In the genomic region with DNA sequence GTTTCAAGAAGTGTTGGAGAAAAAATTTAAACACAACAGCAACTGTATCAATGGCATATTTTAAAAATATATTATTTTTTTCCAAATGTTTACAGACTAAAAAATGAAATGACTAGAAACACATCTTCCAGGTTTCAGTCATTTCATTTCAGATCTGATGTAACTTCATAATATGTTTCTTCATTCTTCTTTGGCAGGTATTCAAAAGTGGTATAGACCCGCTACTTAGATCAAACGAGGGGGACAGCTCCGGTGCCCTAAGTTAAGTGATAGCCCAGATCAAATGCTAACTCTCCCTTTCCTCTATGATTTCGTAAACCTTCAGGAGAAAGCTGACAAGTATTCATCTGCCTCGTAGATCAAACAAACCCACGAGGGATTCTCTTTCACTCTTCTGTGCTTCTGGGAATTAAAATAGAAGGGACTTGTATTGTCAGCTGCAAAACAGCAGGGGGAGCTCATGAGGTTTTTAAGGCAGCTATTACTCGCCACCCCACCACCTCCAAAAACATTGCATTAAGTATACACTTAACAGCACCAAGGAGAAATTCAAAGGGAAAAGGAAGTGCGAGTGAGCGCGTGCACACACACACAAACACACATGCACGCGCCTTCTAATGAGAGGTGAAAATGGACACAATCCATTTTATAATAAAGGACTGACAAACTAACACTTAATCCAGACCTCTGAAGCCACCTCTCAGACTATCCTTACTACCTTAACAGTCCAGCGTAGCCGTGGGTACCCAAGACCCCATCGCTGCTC, we compare ENCODE assay signal across 9 cellular contexts. TPM values are rescaled to one million over a fixed set of nuclear protein-coding genes. Genes with fewer than 3 reads are reported as not detected.
DNase-seq lines count a peak whose midpoint lies in the region; ATAC-seq and TF ChIP-seq lines count a peak whose summit lies in the region.
"Had no signal": no experiment of that assay in that cellular context is flagged by ENCODE, and none has a peak within 500 bp of the region (broad histone marks: within the 10 kb centered on the region; RNA-seq: fewer than 3 reads in every experiment).

No MANE protein-coding gene starts in this region.

- TF ChIP-seq CTCF in CD14-positive monocyte (IDR thresholded peaks at IDR 0.05), result peak; percentile 83
- peak; percentile 84 for TF ChIP-seq CTCF in fibroblast of villous mesenchyme (IDR thresholded peaks at IDR 0.05; ENCODE audit: insufficient read depth, low read depth, low read length)
- peak; percentile 72 for TF ChIP-seq CTCF in parathyroid adenoma (IDR thresholded peaks at IDR 0.05)

- no peak overlapping the region for H3K9ac ChIP-seq in parathyroid adenoma

- H3K36me3 ChIP-seq in parathyroid adenoma (ENCODE audit: control insufficient read depth, insufficient read depth, low read length), result no peaks in the 10 kb centered on the region

- H3K4me1 ChIP-seq in parathyroid adenoma, result no peaks in the 10 kb centered on the region

- no peaks in the 10 kb centered on the region for H3K79me2 ChIP-seq in parathyroid adenoma

- H3K36me3 Mint-ChIP-seq in CD14-positive monocyte, result no peaks in the 10 kb centered on the region
- H3K36me3 Mint-ChIP-seq in activated T-helper 1 cell treated with anti-CD3 and anti-CD28 coated beads, Interleukin-12 subunit alpha, Interleukin-12 subunit beta, Interleukin-2, Interleukin-4 antibody, amounts not matched to agents 30 ng/mL and 10 ng/mL and 1 ng/mL, durations not matched to agents 14 hours and 24 hours and 36 hours (ENCODE audit: low read depth), result no peaks in the 10 kb centered on the region

- ATAC-seq in GM19025 (IDR thresholded peaks at IDR 0.05; ENCODE audit: low read depth, unreplicated experiment) (peak; percentile 50), HG03565 (IDR thresholded peaks at IDR 0.05; ENCODE audit: unreplicated experiment) (peak; percentile 46), GM19397 (IDR thresholded peaks at IDR 0.05; ENCODE audit: unreplicated experiment) (no peak)

- no peak overlapping the region for H2AFZ ChIP-seq in parathyroid adenoma

- no peak overlapping the region for H3K27ac ChIP-seq in parathyroid adenoma

- no peaks in the 10 kb centered on the region for H3K27me3 ChIP-seq in parathyroid adenoma (ENCODE audit: control insufficient read depth, insufficient read depth, low read length)

- peaks cover 12 to 15% (median 13%) of the 10 kb centered on the region in 3 donors for H3K27me3 Mint-ChIP-seq in CD14-positive monocyte (ENCODE audit: low read depth in 3 of 3)
- peaks cover 27% of the 10 kb centered on the region for H3K27me3 Mint-ChIP-seq in activated T-helper 1 cell treated with anti-CD3 and anti-CD28 coated beads, Interleukin-12 subunit alpha, Interleukin-12 subunit beta, Interleukin-2, Interleukin-4 antibody, amounts not matched to agents 30 ng/mL and 10 ng/mL and 1 ng/mL, durations not matched to agents 14 hours and 24 hours and 36 hours (ENCODE audit: insufficient read depth)

- DNase-seq in CD14-positive monocyte (ENCODE audit: low spot score), result peak; percentile 52
- peak; percentile 93 for DNase-seq in OCI-M1 (lab: John Stamatoyannopoulos, UW)
- peak; percentile 28 for DNase-seq in activated T-helper 1 cell treated with anti-CD3 and anti-CD28 coated beads, Interleukin-12 subunit alpha, Interleukin-12 subunit beta, Interleukin-2, Interleukin-4 antibody, amounts not matched to agents 30 ng/mL and 10 ng/mL and 1 ng/mL, durations not matched to agents 14 hours and 24 hours and 36 hours (ENCODE audit: low spot score)
- DNase-seq in fibroblast of villous mesenchyme (ENCODE audit: low read depth), result peak; percentile 71

- H3K4me3 ChIP-seq in fibroblast of villous mesenchyme (ENCODE audit: low read depth, low read length) (peak overlapping the region; percentile 38), parathyroid adenoma (ENCODE audit: low read depth, low read length) (no peak overlapping the region)

- no peaks in the 10 kb centered on the region for H3K9me3 ChIP-seq in parathyroid adenoma (ENCODE audit: control insufficient read depth, low read length)

- H3K4me2 ChIP-seq in parathyroid adenoma (ENCODE audit: low read length), result peak overlapping the region; percentile 50

- peak overlapping the region; percentile 54 to 87 for H3K4me3 Mint-ChIP-seq in CD14-positive monocyte
- no peak overlapping the region for H3K4me3 Mint-ChIP-seq in activated T-helper 1 cell treated with anti-CD3 and anti-CD28 coated beads, Interleukin-12 subunit alpha, Interleukin-12 subunit beta, Interleukin-2, Interleukin-4 antibody, amounts not matched to agents 30 ng/mL and 10 ng/mL and 1 ng/mL, durations not matched to agents 14 hours and 24 hours and 36 hours

- H3K27ac Mint-ChIP-seq in CD14-positive monocyte, result no peak overlapping the region
- H3K27ac Mint-ChIP-seq in activated T-helper 1 cell treated with anti-CD3 and anti-CD28 coated beads, Interleukin-12 subunit alpha, Interleukin-12 subunit beta, Interleukin-2, Interleukin-4 antibody, amounts not matched to agents 30 ng/mL and 10 ng/mL and 1 ng/mL, durations not matched to agents 14 hours and 24 hours and 36 hours, result no peak overlapping the region

- H3K9me3 Mint-ChIP-seq in CD14-positive monocyte, result peaks cover 0 to 13% (median 10%) of the 10 kb centered on the region in 7 donors
- H3K9me3 Mint-ChIP-seq in activated T-helper 1 cell treated with anti-CD3 and anti-CD28 coated beads, Interleukin-12 subunit alpha, Interleukin-12 subunit beta, Interleukin-2, Interleukin-4 antibody, amounts not matched to agents 30 ng/mL and 10 ng/mL and 1 ng/mL, durations not matched to agents 14 hours and 24 hours and 36 hours, result peaks cover 4% of the 10 kb centered on the region

- peaks cover 5% of the 10 kb centered on the region for H3K4me1 Mint-ChIP-seq in CD14-positive monocyte
- peaks cover 7% of the 10 kb centered on the region for H3K4me1 Mint-ChIP-seq in activated T-helper 1 cell treated with anti-CD3 and anti-CD28 coated beads, Interleukin-12 subunit alpha, Interleukin-12 subunit beta, Interleukin-2, Interleukin-4 antibody, amounts not matched to agents 30 ng/mL and 10 ng/mL and 1 ng/mL, durations not matched to agents 14 hours and 24 hours and 36 hours (ENCODE audit: low read depth)

- intact Hi-C loops in CD14-positive monocyte (cut with micrococcal nuclease), result loop anchor here in 1 of 2 donors (10.0 kb wide), 1 partner anchor 995 kb away; no protein-coding TSS in a partner anchor
- intact Hi-C loops in activated T-helper 1 cell treated with anti-CD3 and anti-CD28 coated beads, Interleukin-12 subunit alpha, Interleukin-12 subunit beta, Interleukin-2, Interleukin-4 antibody, amounts not matched to agents 30 ng/mL and 10 ng/mL and 1 ng/mL, durations not matched to agents 14 hours and 24 hours and 36 hours (cut with micrococcal nuclease), result loop anchor here (1.0 to 10.0 kb wide), 5 partner anchors 57 to 558 kb away; no protein-coding TSS in a partner anchor

RNA-seq across cellular contexts. Expression of a gene that starts 21.4 kb away (rescaled TPM):
- not detected for polyA plus RNA-seq in CD14-positive monocyte
- total RNA-seq in activated T-helper 1 cell treated with anti-CD3 and anti-CD28 coated beads, Interleukin-12 subunit alpha, Interleukin-12 subunit beta, Interleukin-2, Interleukin-4 antibody, amounts not matched to agents 30 ng/mL and 10 ng/mL and 1 ng/mL, durations not matched to agents 14 hours and 24 hours and 36 hours, result not detected in 2 replicates
- not detected in 2 replicates for total RNA-seq in fibroblast of villous mesenchyme
- total RNA-seq: T-helper 2 cell treated with Interferon-gamma antibody and Interleukin-4, amounts not matched to agents 100 ng/mL and 5 ng/mL, for 36 hours had no signal

Comparison
In these comparisons a context has a peak if more than half of its experiments do, and no peak if none do; other contexts are left out.
1. DNase-seq: peak in every context shown above with its lines; median percentile 93 in OCI-M1; 71 in fibroblast of villous mesenchyme; 52 in CD14-positive monocyte; 28 in activated T-helper 1 cell treated with anti-CD3 and anti-CD28 coated beads, Interleukin-12 subunit alpha, Interleukin-12 subunit beta, Interleukin-2, Interleukin-4 antibody, amounts not matched to agents 30 ng/mL and 10 ng/mL and 1 ng/mL, durations not matched to agents 14 hours and 24 hours and 36 hours.